ENCODE assay signal across 13 cellular contexts in the genomic region with DNA sequence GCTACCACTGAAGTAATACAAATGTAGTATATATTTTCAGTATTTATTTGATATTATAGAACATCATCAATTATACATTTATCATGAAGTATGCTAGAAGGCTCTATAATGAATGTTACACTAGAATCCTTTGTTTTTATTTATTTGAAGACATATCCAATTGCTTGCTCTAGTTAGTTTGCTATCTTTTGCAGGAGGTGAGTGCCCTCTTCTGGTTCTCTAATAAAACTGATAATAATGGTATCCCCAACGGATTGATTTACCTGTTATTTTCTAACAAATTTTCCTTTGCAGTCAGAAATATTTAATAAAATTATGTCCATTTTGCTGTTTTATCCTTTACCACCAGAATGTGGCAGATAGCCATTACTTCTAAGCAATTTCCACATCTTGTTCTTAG.
A peak's percentile ranks its signal among the peaks of the same experiment; 100 is the strongest.
DNase-seq lines count a peak whose midpoint lies in the region; ATAC-seq and TF ChIP-seq lines count a peak whose summit lies in the region.
"Had no signal": no experiment of that assay in that cellular context is flagged by ENCODE, and none has a peak within 500 bp of the region (broad histone marks: within the 10 kb centered on the region; RNA-seq: fewer than 3 reads in every experiment).

No MANE protein-coding gene starts in this region.

- CTCF ChIA-PET in WTC11 (lab: Charles Lee) = interaction anchor here (1.5 kb wide), 1 partner anchor 274 kb away, joined by 3 read pairs; a partner anchor contains a TSS

- H3K9ac ChIP-seq in mesenchymal stem cell (ENCODE audit: low read length) = no peak overlapping the region

- no peak overlapping the region for H4K8ac ChIP-seq in mesenchymal stem cell (ENCODE audit: low read length)

- no peak overlapping the region for H2AFZ ChIP-seq in mesenchymal stem cell (ENCODE audit: low read depth, low read length)

- H3K27ac Mint-ChIP-seq in WTC11 (no peak overlapping the region), mesothelial cell of epicardium (no peak overlapping the region)

- H3K4me2 ChIP-seq in mesenchymal stem cell (ENCODE audit: low read length, poor library complexity, severe bottlenecking) = no peak overlapping the region

- no peaks in the 10 kb centered on the region for H3K4me1 ChIP-seq in mesenchymal stem cell (ENCODE audit: control insufficient read depth, insufficient read depth, low read depth, low read length)

- WGBS in mesenchymal stem cell = no CpG with 5 or more reads among the region's 1 CpG

- H3K36me3 ChIP-seq in GM06990 (ENCODE audit: control insufficient read depth, insufficient read depth, low read length) (no peaks in the 10 kb centered on the region), mesenchymal stem cell (ENCODE audit: control insufficient read depth in 1 of 2, insufficient read depth in 2 of 2, low read depth in 1 of 2, low read length in 2 of 2) (no peaks in the 10 kb centered on the region)

- no peak overlapping the region for H3K4me3 Mint-ChIP-seq in WTC11
- H3K4me3 Mint-ChIP-seq in mesothelial cell of epicardium = no peak overlapping the region

- no peak overlapping the region for H3K4me3 ChIP-seq in GM06990 (replicated peaks; ENCODE audit: low read depth, low read length)
- H3K4me3 ChIP-seq in mesenchymal stem cell (ENCODE audit: insufficient read depth in 1 of 2, low read depth in 1 of 2, low read length in 2 of 2) = no peak overlapping the region
- H3K4me3 ChIP-seq: lung had no signal

- H3K9me3 ChIP-seq in mesenchymal stem cell (ENCODE audit: control insufficient read depth, low read length) = peaks cover 12% of the 10 kb centered on the region

- no peak overlapping the region for H2BK12ac ChIP-seq in mesenchymal stem cell (ENCODE audit: low read length in 2 of 2)

- H3K79me1 ChIP-seq in mesenchymal stem cell (replicated peaks; ENCODE audit: low read length, poor library complexity, severe bottlenecking) = no peaks in the 10 kb centered on the region

- H3K23ac ChIP-seq in mesenchymal stem cell (ENCODE audit: low read length in 2 of 2) = no peak overlapping the region

- H3K27me3 Mint-ChIP-seq in WTC11 (ENCODE audit: low read depth) (no peaks in the 10 kb centered on the region), mesothelial cell of epicardium (ENCODE audit: low read depth) (no peaks in the 10 kb centered on the region)

- no peaks in the 10 kb centered on the region for H3K27me3 ChIP-seq in GM06990 (replicated peaks; ENCODE audit: control insufficient read depth, insufficient read depth, low read length)
- H3K27me3 ChIP-seq in mesenchymal stem cell (ENCODE audit: control insufficient read depth in 1 of 2, insufficient read depth in 1 of 2, low read length in 2 of 2) = no peaks in the 10 kb centered on the region

- H3K4me1 Mint-ChIP-seq in WTC11 = peaks cover 20% of the 10 kb centered on the region
- H3K4me1 Mint-ChIP-seq in mesothelial cell of epicardium = peaks cover 20% of the 10 kb centered on the region

- no peak overlapping the region for H3K27ac ChIP-seq in mesenchymal stem cell (ENCODE audit: low read length, poor library complexity, severe bottlenecking)

- H2BK120ac ChIP-seq in mesenchymal stem cell (ENCODE audit: low read depth, low read length) = no peak overlapping the region

- no peak overlapping the region for H3K4ac ChIP-seq in mesenchymal stem cell (ENCODE audit: low read depth in 1 of 2, low read length in 2 of 2)

- DNase-seq in GM06990 (ENCODE audit: extremely low read depth, insufficient read length) (no peak), M059J (ENCODE audit: low read depth) (peak; percentile 2), WTC11 (ENCODE audit: low spot score) (no peak), mesenchymal stem cell (peak; percentile 24), mesothelial cell of epicardium (ENCODE audit: low spot score in 2 of 2, unreplicated experiment in 2 of 2) (no peak)
- DNase-seq: amygdala, GOT3, NCI-H2081 treated with DMSO at 0.1 percent for 48 hours, right cardiac atrium had no signal

- H2BK15ac ChIP-seq in mesenchymal stem cell (ENCODE audit: low read depth, poor library complexity, severe bottlenecking) = no peak overlapping the region

- ATAC-seq in WTC11 = peak; percentile 55
- no peak for ATAC-seq in GM18870 (IDR thresholded peaks at IDR 0.05; ENCODE audit: unreplicated experiment)
- no peak for ATAC-seq in GM21526 (IDR thresholded peaks at IDR 0.05; ENCODE audit: low FRiP score, unreplicated experiment)
- ATAC-seq in HG02763 (IDR thresholded peaks at IDR 0.05; ENCODE audit: unreplicated experiment) = no peak
- ATAC-seq: right cardiac atrium had no signal

- H2BK5ac ChIP-seq in mesenchymal stem cell (ENCODE audit: low read depth, low read length, poor library complexity, severe bottlenecking) = no peak overlapping the region

- H3K36me3 Mint-ChIP-seq in WTC11 (peaks cover 25% of the 10 kb centered on the region), mesothelial cell of epicardium (peaks cover 9% of the 10 kb centered on the region)

- no peak overlapping the region for H4K91ac ChIP-seq in mesenchymal stem cell (ENCODE audit: low read length)

- POLR2A ChIA-PET in WTC11 (lab: Charles Lee) = no interaction called here

- TF ChIP-seq CTCF in GM06990 (IDR thresholded peaks at IDR 0.05; ENCODE audit: insufficient read depth, low read length, poor library complexity, severe bottlenecking) (peak; percentile 30), WTC11 (IDR thresholded peaks at IDR 0.05) (peak; percentile 29; the same call in 1 of the 2 replicates), mesothelial cell of epicardium (IDR thresholded peaks at IDR 0.05; ENCODE audit: unreplicated experiment) (no peak)

- H2AK5ac ChIP-seq in mesenchymal stem cell (ENCODE audit: low read length, severe bottlenecking) = no peak overlapping the region

- no peak overlapping the region for H3K14ac ChIP-seq in mesenchymal stem cell (ENCODE audit: low read length in 2 of 2)

- H3K9me3 Mint-ChIP-seq in WTC11 (peaks cover 29% of the 10 kb centered on the region), mesothelial cell of epicardium (peaks cover 22% of the 10 kb centered on the region)

- H3K18ac ChIP-seq in mesenchymal stem cell (ENCODE audit: low read depth in 1 of 2, low read length in 2 of 2) = no peak overlapping the region

TF ChIP-seq in WTC11, 78 proteins besides CTCF, POLR2A, EP300 and RAD21:
- no peak for TF ChIP-seq SP1 (CRISPR knock-in tag; conservative IDR thresholded peaks at IDR 0.05)
- TF ChIP-seq, protein P1, sequence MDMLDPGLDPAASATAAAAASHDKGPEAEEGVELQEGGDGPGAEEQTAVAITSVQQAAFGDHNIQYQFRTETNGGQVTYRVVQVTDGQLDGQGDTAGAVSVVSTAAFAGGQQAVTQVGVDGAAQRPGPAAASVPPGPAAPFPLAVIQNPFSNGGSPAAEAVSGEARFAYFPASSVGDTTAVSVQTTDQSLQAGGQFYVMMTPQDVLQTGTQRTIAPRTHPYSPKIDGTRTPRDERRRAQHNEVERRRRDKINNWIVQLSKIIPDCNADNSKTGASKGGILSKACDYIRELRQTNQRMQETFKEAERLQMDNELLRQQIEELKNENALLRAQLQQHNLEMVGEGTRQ (CRISPR knock-in tag; IDR thresholded peaks at IDR 0.05) = no peak
- TF ChIP-seq, protein P2, sequence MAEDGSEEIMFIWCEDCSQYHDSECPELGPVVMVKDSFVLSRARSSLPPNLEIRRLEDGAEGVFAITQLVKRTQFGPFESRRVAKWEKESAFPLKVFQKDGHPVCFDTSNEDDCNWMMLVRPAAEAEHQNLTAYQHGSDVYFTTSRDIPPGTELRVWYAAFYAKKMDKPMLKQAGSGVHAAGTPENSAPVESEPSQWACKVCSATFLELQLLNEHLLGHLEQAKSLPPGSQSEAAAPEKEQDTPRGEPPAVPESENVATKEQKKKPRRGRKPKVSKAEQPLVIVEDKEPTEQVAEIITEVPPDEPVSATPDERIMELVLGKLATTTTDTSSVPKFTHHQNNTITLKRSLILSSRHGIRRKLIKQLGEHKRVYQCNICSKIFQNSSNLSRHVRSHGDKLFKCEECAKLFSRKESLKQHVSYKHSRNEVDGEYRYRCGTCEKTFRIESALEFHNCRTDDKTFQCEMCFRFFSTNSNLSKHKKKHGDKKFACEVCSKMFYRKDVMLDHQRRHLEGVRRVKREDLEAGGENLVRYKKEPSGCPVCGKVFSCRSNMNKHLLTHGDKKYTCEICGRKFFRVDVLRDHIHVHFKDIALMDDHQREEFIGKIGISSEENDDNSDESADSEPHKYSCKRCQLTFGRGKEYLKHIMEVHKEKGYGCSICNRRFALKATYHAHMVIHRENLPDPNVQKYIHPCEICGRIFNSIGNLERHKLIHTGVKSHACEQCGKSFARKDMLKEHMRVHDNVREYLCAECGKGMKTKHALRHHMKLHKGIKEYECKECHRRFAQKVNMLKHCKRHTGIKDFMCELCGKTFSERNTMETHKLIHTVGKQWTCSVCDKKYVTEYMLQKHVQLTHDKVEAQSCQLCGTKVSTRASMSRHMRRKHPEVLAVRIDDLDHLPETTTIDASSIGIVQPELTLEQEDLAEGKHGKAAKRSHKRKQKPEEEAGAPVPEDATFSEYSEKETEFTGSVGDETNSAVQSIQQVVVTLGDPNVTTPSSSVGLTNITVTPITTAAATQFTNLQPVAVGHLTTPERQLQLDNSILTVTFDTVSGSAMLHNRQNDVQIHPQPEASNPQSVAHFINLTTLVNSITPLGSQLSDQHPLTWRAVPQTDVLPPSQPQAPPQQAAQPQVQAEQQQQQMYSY (CRISPR knock-in tag; IDR thresholded peaks at IDR 0.05) = no peak
- TF ChIP-seq, protein P3, sequence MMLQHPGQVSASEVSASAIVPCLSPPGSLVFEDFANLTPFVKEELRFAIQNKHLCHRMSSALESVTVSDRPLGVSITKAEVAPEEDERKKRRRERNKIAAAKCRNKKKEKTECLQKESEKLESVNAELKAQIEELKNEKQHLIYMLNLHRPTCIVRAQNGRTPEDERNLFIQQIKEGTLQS (CRISPR knock-in tag; conservative IDR thresholded peaks at IDR 0.05) = no peak
- TF ChIP-seq NFE2L1 (CRISPR knock-in tag; IDR thresholded peaks at IDR 0.05) = no peak
- TF ChIP-seq ESRRA (CRISPR knock-in tag; IDR thresholded peaks at IDR 0.05; ENCODE audit: borderline replicate concordance) = no peak
- no peak for TF ChIP-seq NR1H2 (CRISPR knock-in tag; IDR thresholded peaks at IDR 0.05)

Comparison
In these comparisons a context has a peak if more than half of its experiments do, and no peak if none do; other contexts are left out.
1. DNase-seq: peak in M059J (single experiment) and mesenchymal stem cell (single experiment); none in GM06990 (single experiment), WTC11 (single experiment) and mesothelial cell of epicardium (0 of 2).